Comparison of ENCODE assay signal across 17 cellular contexts in the genomic region with DNA sequence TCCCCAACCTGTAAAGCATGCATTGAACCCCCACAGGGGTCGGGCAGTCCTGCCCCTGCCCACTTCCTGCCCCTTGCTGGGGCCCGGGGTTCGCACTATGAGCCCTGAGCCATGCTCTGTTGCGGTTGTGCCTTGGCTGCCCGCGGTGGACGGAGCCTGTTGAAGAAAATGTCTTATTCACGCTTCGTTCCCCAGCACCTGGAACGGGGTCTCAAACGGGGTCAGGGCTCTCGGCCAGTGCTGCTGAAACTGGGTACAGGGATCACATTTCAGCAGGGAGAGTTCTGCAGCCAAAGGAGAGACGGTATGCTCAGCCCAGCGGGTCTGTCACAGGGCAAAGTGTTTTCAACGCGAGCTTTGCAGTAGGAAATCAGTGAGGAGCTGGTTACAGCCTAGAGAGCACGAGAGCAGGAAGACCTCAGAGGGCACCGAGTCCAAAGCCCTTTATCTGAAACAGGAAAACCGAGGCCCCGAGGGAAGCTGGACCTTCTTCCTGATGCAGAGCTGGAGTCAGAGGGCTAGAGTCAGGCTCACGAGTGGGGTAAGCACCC. TPM values are rescaled to one million over a fixed set of nuclear protein-coding genes. Genes with fewer than 3 reads are reported as not detected.
DNase-seq lines count a peak whose midpoint lies in the region; ATAC-seq and TF ChIP-seq lines count a peak whose summit lies in the region.
"Had no signal": no experiment of that assay in that cellular context is flagged by ENCODE, and none has a peak within 500 bp of the region (broad histone marks: within the 10 kb centered on the region; RNA-seq: fewer than 3 reads in every experiment).

No MANE protein-coding gene starts in this region.

- peak overlapping the region; percentile 36; the same call in 1 of the 2 replicates for H3K4me3 ChIP-seq in BLaER1
- no peak overlapping the region for H3K4me3 ChIP-seq in fibroblast of mammary gland (ENCODE audit: control insufficient read depth, low read depth, low read length)
- H3K4me3 ChIP-seq in vagina: no peak overlapping the region
- no peak overlapping the region for H3K4me3 ChIP-seq in spleen
- H3K4me3 ChIP-seq: ascending aorta, MG63, Peyer's patch had no signal

- ATAC-seq in natural killer cell treated with Interleukin-12 subunit alpha and Interleukin-12 subunit beta and Interleukin-15 and Interleukin-18, amount 100 ng/mL, for 72 hours: no peak
- no peak for ATAC-seq in GM21717 (IDR thresholded peaks at IDR 0.05; ENCODE audit: unreplicated experiment)

- H3K4me1 ChIP-seq in BLaER1 (peaks cover 24% of the 10 kb centered on the region), vagina (peaks cover 9% of the 10 kb centered on the region), spleen (peaks cover 4 to 25% (median 18%) of the 10 kb centered on the region in 6 donors)
- H3K4me1 ChIP-seq: ascending aorta had no signal

- H3K9me3 Mint-ChIP-seq in natural killer cell treated with Interleukin-12 subunit alpha and Interleukin-12 subunit beta and Interleukin-15 and Interleukin-18, amount 100 ng/mL, for 72 hours: no peaks in the 10 kb centered on the region

- WGBS in spleen, 5 donors: 14 to 27% (median 22%) methylated on average over 16 to 21 of the region's 21 CpGs

- H3K36me3 Mint-ChIP-seq in natural killer cell treated with Interleukin-12 subunit alpha and Interleukin-12 subunit beta and Interleukin-15 and Interleukin-18, amount 100 ng/mL, for 72 hours: no peaks in the 10 kb centered on the region
- H3K36me3 Mint-ChIP-seq: CD14-positive monocyte had no signal

- H3K27ac ChIP-seq in BLaER1 (peak overlapping the region; percentile 35; the same call in 1 of the 2 replicates), RWPE1 (peak overlapping the region; percentile 7; the same call in 1 of the 2 replicates), vagina (no peak overlapping the region), spleen (no peak overlapping the region)
- H3K27ac ChIP-seq: ascending aorta, neutrophil had no signal

- TF ChIP-seq CTCF in RWPE1 (conservative IDR thresholded peaks at IDR 0.05; ENCODE audit: low read depth): no peak
- TF ChIP-seq CTCF in fibroblast of mammary gland (conservative IDR thresholded peaks at IDR 0.05; ENCODE audit: control insufficient read depth, insufficient read depth, low read depth, low read length): no peak
- TF ChIP-seq CTCF in vagina (IDR thresholded peaks at IDR 0.05): no peak
- TF ChIP-seq CTCF in spleen (IDR thresholded peaks at IDR 0.05 in 8 of 11, conservative IDR thresholded peaks at IDR 0.05 in 3 of 11): no peak

- POLR2A ChIA-PET in RWPE1 (lab: Yijun Ruan, JAX; ENCODE audit: low non-redundant PET): no interaction called here

- no peaks in the 10 kb centered on the region for H4K20me1 ChIP-seq in BLaER1

- peaks cover 11 to 21% of the 10 kb centered on the region in 2 donors for H3K4me1 Mint-ChIP-seq in natural killer cell treated with Interleukin-12 subunit alpha and Interleukin-12 subunit beta and Interleukin-15 and Interleukin-18, amount 100 ng/mL, for 72 hours (ENCODE audit: low read depth in 2 of 2)
- H3K4me1 Mint-ChIP-seq: CD14-positive monocyte had no signal

- H3K27me3 ChIP-seq in BLaER1: no peaks in the 10 kb centered on the region
- H3K27me3 ChIP-seq in vagina: no peaks in the 10 kb centered on the region
- H3K27me3 ChIP-seq in spleen (replicated peaks in 1 of 7): peaks cover 0 to 15% (median 0%) of the 10 kb centered on the region in 7 donors
- H3K27me3 ChIP-seq: ascending aorta, MG63, Peyer's patch had no signal

- peak overlapping the region; percentile 88 for H3K4me2 ChIP-seq in BLaER1

- intact Hi-C loops in vagina (cut with DNase I): loop anchor here (5.0 kb wide), 1 partner anchor 184 kb away; no protein-coding TSS in a partner anchor
- intact Hi-C loops in spleen (cut with DNase I; ENCODE audit: low total_unique reads): no loop called here

- no peak overlapping the region for H3K27ac Mint-ChIP-seq in natural killer cell treated with Interleukin-12 subunit alpha and Interleukin-12 subunit beta and Interleukin-15 and Interleukin-18, amount 100 ng/mL, for 72 hours
- H3K27ac Mint-ChIP-seq: CD14-positive monocyte had no signal

- H3K27me3 Mint-ChIP-seq in natural killer cell treated with Interleukin-12 subunit alpha and Interleukin-12 subunit beta and Interleukin-15 and Interleukin-18, amount 100 ng/mL, for 72 hours: peaks cover 0 to 10% of the 10 kb centered on the region in 2 donors

- DNase-seq in RWPE1 (ENCODE audit: low spot score) (no peak), fibroblast of mammary gland (ENCODE audit: low read depth) (peak; percentile 33), vagina (ENCODE audit: extremely low spot score in 2 of 2) (no peak), spleen (no peak)
- DNase-seq in natural killer cell treated with Interleukin-12 subunit alpha and Interleukin-12 subunit beta and Interleukin-15 and Interleukin-18, amount 100 ng/mL, for 72 hours (ENCODE audit: low spot score): no peak
- no peak for DNase-seq in activated CD4-positive, CD25-positive, alpha-beta regulatory T cell (lab: John Stamatoyannopoulos, UW)
- DNase-seq: GF-D8; MG63; Peyer's patch; stimulated activated CD4-positive, alpha-beta T cell treated with anti-CD3 and anti-CD28 coated beads, Interleukin-2, amount 100 ng/mL, for 48 hours; stimulated activated naive CD4-positive, alpha-beta T cell; T1000 had no signal

- CTCF ChIA-PET in RWPE1 (lab: Yijun Ruan, JAX): interaction anchor here (3.8 kb wide), 1 partner anchor 183 kb away, joined by 23 read pairs; no protein-coding TSS in a partner anchor

- no peaks in the 10 kb centered on the region for H3K9me3 ChIP-seq in BLaER1
- H3K9me3 ChIP-seq in vagina: no peaks in the 10 kb centered on the region
- peaks cover 0 to 17% (median 11%) of the 10 kb centered on the region in 8 donors for H3K9me3 ChIP-seq in spleen
- H3K9me3 ChIP-seq: MG63, neutrophil, Peyer's patch had no signal

- peak overlapping the region; percentile 36 for H3K4me3 Mint-ChIP-seq in natural killer cell treated with Interleukin-12 subunit alpha and Interleukin-12 subunit beta and Interleukin-15 and Interleukin-18, amount 100 ng/mL, for 72 hours

- peak overlapping the region; percentile 53; the same call in 1 of the 2 replicates for H3K9ac ChIP-seq in BLaER1

- TF ChIP-seq POLR2A in vagina (IDR thresholded peaks at IDR 0.05): no peak
- no peak for TF ChIP-seq POLR2A in spleen (IDR thresholded peaks at IDR 0.05)

- no peaks in the 10 kb centered on the region for H3K36me3 ChIP-seq in BLaER1
- H3K36me3 ChIP-seq in vagina: no peaks in the 10 kb centered on the region
- H3K36me3 ChIP-seq in spleen: peaks cover 0 to 50% (median 0%) of the 10 kb centered on the region in 6 donors
- H3K36me3 ChIP-seq: ascending aorta, MG63, neutrophil, Peyer's patch had no signal

RNA-seq across cellular contexts. Expression of a gene that starts 46.3 kb away (rescaled TPM):
- 1 to 10 TPM; 7.2 to 9.1 TPM for total RNA-seq in natural killer cell treated with Interleukin-12 subunit alpha and Interleukin-12 subunit beta and Interleukin-15 and Interleukin-18, amount 100 ng/mL, for 72 hours
- total RNA-seq in vagina (20.4 TPM), spleen (10 to 100 TPM in 6 of 7 donors, 1 to 10 TPM in 1; 9.0 to 29.2 (median 14.5) TPM)
- 1 to 10 TPM; 1.6 to 2.4 (median 1.7) TPM for polyA plus RNA-seq in spleen
- polyA plus RNA-seq: CD14-positive monocyte had no signal

Comparison
In these comparisons a context has a peak if more than half of its experiments do, and no peak if none do; other contexts are left out.
1. H3K27ac ChIP-seq: peak in BLaER1 (single experiment) and RWPE1 (single experiment); none in vagina (single experiment) and spleen (0 of 8).